In the genomic region with DNA sequence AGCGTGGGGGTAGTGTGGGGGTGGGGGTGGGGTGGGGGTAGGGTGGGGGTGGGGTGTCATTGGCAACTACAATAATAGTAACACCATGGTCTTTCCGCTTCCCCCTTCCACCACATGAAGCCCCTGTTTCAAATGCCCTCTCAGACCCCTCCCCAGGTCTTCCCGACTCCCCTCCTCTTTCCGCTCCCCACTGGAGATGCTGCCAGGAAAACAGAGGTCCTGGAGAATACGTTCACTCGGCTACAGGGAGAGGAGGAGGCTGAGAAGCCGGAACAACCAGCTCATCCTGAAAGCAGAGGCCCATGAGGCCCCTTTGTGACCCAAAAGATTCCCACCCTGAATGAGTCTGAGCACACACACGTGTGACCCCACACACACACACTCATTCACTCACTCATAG, we compare ENCODE assay signal across 12 cellular contexts.
DNase-seq lines count a peak whose midpoint lies in the region; ATAC-seq and TF ChIP-seq lines count a peak whose summit lies in the region.
"Had no signal": no experiment of that assay in that cellular context is flagged by ENCODE, and none has a peak within 500 bp of the region (broad histone marks: within the 10 kb centered on the region; RNA-seq: fewer than 3 reads in every experiment).

No MANE protein-coding gene starts in this region.

- no peaks in the 10 kb centered on the region for H3K27me3 Mint-ChIP-seq in MCF 10A (ENCODE audit: insufficient read depth, unreplicated experiment)
- H3K27me3 Mint-ChIP-seq in central memory CD8-positive, alpha-beta T cell = peaks cover 9% of the 10 kb centered on the region

- peaks cover 17% of the 10 kb centered on the region for H3K4me1 ChIP-seq in mammary epithelial cell (ENCODE audit: insufficient read depth, low read length)
- peaks cover 13 to 27% of the 10 kb centered on the region in 2 donors for H3K4me1 ChIP-seq in uterus
- H3K4me1 ChIP-seq in osteoblast (ENCODE audit: insufficient read depth, low read length) = peaks cover 45% of the 10 kb centered on the region
- H3K4me1 ChIP-seq: colonic mucosa had no signal

- peaks cover 25% of the 10 kb centered on the region for H3K4me1 Mint-ChIP-seq in MCF 10A (ENCODE audit: insufficient read depth, unreplicated experiment)
- H3K4me1 Mint-ChIP-seq in central memory CD8-positive, alpha-beta T cell = peaks cover 7% of the 10 kb centered on the region

- no peaks in the 10 kb centered on the region for H3K9me3 Mint-ChIP-seq in MCF 10A (ENCODE audit: unreplicated experiment)
- no peaks in the 10 kb centered on the region for H3K9me3 Mint-ChIP-seq in central memory CD8-positive, alpha-beta T cell
- H3K9me3 Mint-ChIP-seq: activated naive CD8-positive, alpha-beta T cell treated with anti-CD3 and anti-CD28 coated beads, Interleukin-2, amount 10 ng/mL, durations not matched to agents 7 days and 5 days had no signal

- H3K79me2 ChIP-seq in mammary epithelial cell (ENCODE audit: insufficient read depth, low read length) (no peaks in the 10 kb centered on the region), osteoblast (ENCODE audit: insufficient read depth, low read length) (no peaks in the 10 kb centered on the region)

- H3K4me3 ChIP-seq in mammary epithelial cell (replicated peaks in 1 of 3; ENCODE audit: insufficient read depth in 1 of 3, low read depth in 2 of 3, low read length in 3 of 3) (no peak overlapping the region), uterus (no peak overlapping the region), osteoblast (ENCODE audit: insufficient read depth, low read length) (no peak overlapping the region)
- H3K4me3 ChIP-seq: colonic mucosa, mucosa of descending colon had no signal

- H3K27me3 ChIP-seq in mammary epithelial cell (ENCODE audit: insufficient read depth, low read length) (no peaks in the 10 kb centered on the region), uterus (no peaks in the 10 kb centered on the region), osteoblast (ENCODE audit: insufficient read depth, low read length) (no peaks in the 10 kb centered on the region)
- H3K27me3 ChIP-seq: colonic mucosa had no signal

- no peaks in the 10 kb centered on the region for H3K36me3 ChIP-seq in mammary epithelial cell (ENCODE audit: insufficient read depth, low read length)
- no peaks in the 10 kb centered on the region for H3K36me3 ChIP-seq in uterus
- H3K36me3 ChIP-seq in osteoblast (ENCODE audit: insufficient read depth, low read length) = no peaks in the 10 kb centered on the region
- H3K36me3 ChIP-seq: colonic mucosa had no signal

- POLR2A ChIA-PET in MCF 10A (lab: Yijun Ruan, JAX) = no interaction called here

- intact Hi-C loops in MCF 10A (cut with micrococcal nuclease) (no loop called here), mammary epithelial cell (cut with micrococcal nuclease) (no loop called here), uterus (cut with DNase I; ENCODE audit: low total_unique reads) (loop anchor here (5.0 kb wide), 1 partner anchor 37 kb away; no protein-coding TSS in a partner anchor)

- no peaks in the 10 kb centered on the region for H3K9me3 ChIP-seq in mammary epithelial cell (replicated peaks; ENCODE audit: insufficient read depth, low read length)
- H3K9me3 ChIP-seq in uterus = no peaks in the 10 kb centered on the region
- H3K9me3 ChIP-seq in osteoblast (ENCODE audit: low read depth, low read length) = no peaks in the 10 kb centered on the region
- H3K9me3 ChIP-seq: colonic mucosa, mucosa of descending colon had no signal

- BruUV-seq in MCF 10A (replicated peaks; lab: Mats Ljungman, UMichigan) = no TSS peak
- no TSS peak for BruUV-seq in mammary epithelial cell (replicated peaks; lab: Mats Ljungman, UMichigan)

- no peak overlapping the region for H3K4me3 Mint-ChIP-seq in MCF 10A (ENCODE audit: unreplicated experiment)
- no peak overlapping the region for H3K4me3 Mint-ChIP-seq in central memory CD8-positive, alpha-beta T cell
- H3K4me3 Mint-ChIP-seq: activated naive CD8-positive, alpha-beta T cell treated with anti-CD3 and anti-CD28 coated beads, Interleukin-2, amount 10 ng/mL, durations not matched to agents 7 days and 5 days had no signal

- no peak for TF ChIP-seq POLR2A in uterus (IDR thresholded peaks at IDR 0.05)

- no peaks in the 10 kb centered on the region for H4K20me1 ChIP-seq in mammary epithelial cell (ENCODE audit: insufficient read depth, low read length)
- peaks cover 2% of the 10 kb centered on the region for H4K20me1 ChIP-seq in osteoblast (ENCODE audit: insufficient read depth, low read length)

- no peak overlapping the region for H3K9ac ChIP-seq in mammary epithelial cell (ENCODE audit: insufficient read depth, low read length)

- in situ Hi-C loops in mammary epithelial cell (cut with MboI; ENCODE audit: low sequenced_read_pairs in 2 of 2) = no loop called here

- WGBS in mammary epithelial cell (ENCODE audit: low coverage, missing lambda C conversion rate) = 67% methylated on average over 5 of the region's 8 CpGs

- no peak for DNase-seq in MCF 10A (ENCODE audit: unreplicated experiment)
- DNase-seq in mammary epithelial cell = no peak
- DNase-seq in central memory CD8-positive, alpha-beta T cell (ENCODE audit: low spot score in 2 of 2) = no peak
- peak; percentile 21 for DNase-seq in omental fat pad (ENCODE audit: low spot score)
- DNase-seq in uterus = peak in 1 of 2 donors; percentile 15
- no peak for DNase-seq in DMS79 treated with DMSO at 0.1 percent for 48 hours (lab: John Stamatoyannopoulos, UW)
- DNase-seq in middle frontal gyrus (ENCODE audit: extremely low spot score, low spot score) = no peak
- DNase-seq in osteoblast (ENCODE audit: insufficient read length, low spot score, missing footprints) = no peak
- DNase-seq: activated naive CD8-positive, alpha-beta T cell treated with anti-CD3 and anti-CD28 coated beads, Interleukin-2, amount 10 ng/mL, durations not matched to agents 7 days and 5 days; colonic mucosa; mucosa of descending colon; T-helper 9 cell had no signal

- CTCF ChIA-PET in MCF 10A (lab: Yijun Ruan, JAX) (no interaction called here), mammary epithelial cell (lab: Charles Lee; ENCODE audit: low non-redundant PET) (no interaction called here)

- peak overlapping the region; percentile 69 for H3K27ac Mint-ChIP-seq in MCF 10A (ENCODE audit: low read depth, unreplicated experiment)
- H3K27ac Mint-ChIP-seq in central memory CD8-positive, alpha-beta T cell (ENCODE audit: low read depth) = peak overlapping the region; percentile 52

- H2AFZ ChIP-seq in mammary epithelial cell (ENCODE audit: low read depth, low read length) = no peak overlapping the region
- H2AFZ ChIP-seq in osteoblast (ENCODE audit: low read length) = no peak overlapping the region

- peaks cover 7% of the 10 kb centered on the region for H3K36me3 Mint-ChIP-seq in MCF 10A (ENCODE audit: insufficient read depth, unreplicated experiment)
- H3K36me3 Mint-ChIP-seq in central memory CD8-positive, alpha-beta T cell (ENCODE audit: insufficient read depth) = peaks cover 8% of the 10 kb centered on the region
- H3K36me3 Mint-ChIP-seq: activated naive CD8-positive, alpha-beta T cell treated with anti-CD3 and anti-CD28 coated beads, Interleukin-2, amount 10 ng/mL, durations not matched to agents 7 days and 5 days had no signal

- TF ChIP-seq CTCF in MCF 10A (IDR thresholded peaks at IDR 0.05; ENCODE audit: unreplicated experiment) = no peak
- TF ChIP-seq CTCF in mammary epithelial cell (conservative IDR thresholded peaks at IDR 0.05 in 1 of 2, IDR thresholded peaks at IDR 0.05 in 1 of 2; ENCODE audit: extremely low read depth in 1 of 2, insufficient read depth in 1 of 2, low read depth in 1 of 2, low read length in 2 of 2) = no peak
- no peak for TF ChIP-seq CTCF in omental fat pad (IDR thresholded peaks at IDR 0.05)
- TF ChIP-seq CTCF in uterus (IDR thresholded peaks at IDR 0.05) = no peak
- TF ChIP-seq CTCF in osteoblast (IDR thresholded peaks at IDR 0.05; ENCODE audit: extremely low read depth, low read depth, low read length) = no peak

- H3K4me2 ChIP-seq in mammary epithelial cell (ENCODE audit: insufficient read depth, low read depth, low read length) = no peak overlapping the region
- no peak overlapping the region for H3K4me2 ChIP-seq in osteoblast (ENCODE audit: insufficient read depth, low read length)

- no peak overlapping the region for H3K27ac ChIP-seq in mammary epithelial cell (ENCODE audit: insufficient read depth, low read depth, low read length)
- H3K27ac ChIP-seq in uterus = peak overlapping the region; percentile 81 to 90
- H3K27ac ChIP-seq in osteoblast (ENCODE audit: low read depth, low read length) = no peak overlapping the region
- H3K27ac ChIP-seq: colonic mucosa had no signal

- dilution Hi-C loops in mammary epithelial cell (cut with HindIII; ENCODE audit: low sequenced_read_pairs) = no loop called here

- no peak for ATAC-seq in central memory CD8-positive, alpha-beta T cell (replicated peaks; ENCODE audit: extremely low read depth, poor library complexity, severe bottlenecking)
- no peak for ATAC-seq in omental fat pad (ENCODE audit: low FRiP score)
- ATAC-seq: mucosa of descending colon had no signal

Comparison
In these comparisons a context has a peak if more than half of its experiments do, and no peak if none do; other contexts are left out.
1. H3K27ac ChIP-seq: peak in uterus (2 of 2); none in mammary epithelial cell (single experiment) and osteoblast (single experiment).